ENCODE assay signal across 15 cellular contexts in genomic region chr3:196198771-196199753, GRCh38. TPM values are rescaled to one million over a fixed set of nuclear protein-coding genes. Genes with fewer than 3 reads are reported as not detected.
DNase-seq lines count a peak whose midpoint lies in the region; ATAC-seq, FAIRE-seq and TF ChIP-seq lines count a peak whose summit lies in the region.
"Had no signal": no experiment of that assay in that cellular context is flagged by ENCODE, and none has a peak within 500 bp of the region (broad histone marks: within the 10 kb centered on the region; RNA-seq: fewer than 3 reads in every experiment).

No MANE protein-coding gene starts in this region.

- no peak overlapping the region for H3K27ac ChIP-seq in GM23248

- ATAC-seq in HG03175 (IDR thresholded peaks at IDR 0.05; ENCODE audit: unreplicated experiment) = no peak

- no peak for FAIRE-seq in urothelium cell line (lab: Jason Lieb, UNC)

- H3K4me2 ChIP-seq in GM23248 (ENCODE audit: unreplicated experiment) = no peak overlapping the region

- CTCF ChIA-PET in AG04449 (lab: Yijun Ruan, JAX) (interaction anchor here (0.9 to 13.6 kb wide), 8 partner anchors 10 to 323 kb away, joined by 3 to 298 read pairs (median 4); no protein-coding TSS in a partner anchor), GM10248 (lab: Yijun Ruan, JAX) (interaction anchor here (0.7 to 12.2 kb wide), 8 partner anchors 8 to 185 kb away, joined by 3 to 195 read pairs (median 4); no protein-coding TSS in a partner anchor)

- no peak overlapping the region for H3K9ac ChIP-seq in GM23248

- no peaks in the 10 kb centered on the region for H3K36me3 ChIP-seq in GM23248 (ENCODE audit: low read depth)

- no peaks in the 10 kb centered on the region for H4K20me1 ChIP-seq in GM23248 (ENCODE audit: insufficient read depth)

- no peaks in the 10 kb centered on the region for H3K27me3 ChIP-seq in GM23248 (replicated peaks; ENCODE audit: insufficient read depth)

- H3F3A ChIP-seq in GM23248 (ENCODE audit: insufficient read depth) = no peaks in the 10 kb centered on the region

- no peaks in the 10 kb centered on the region for H3K9me2 ChIP-seq in GM23248 (ENCODE audit: insufficient read depth)

- no peak overlapping the region for H2AFZ ChIP-seq in GM23248

- no peaks in the 10 kb centered on the region for H3K4me1 ChIP-seq in GM23248 (ENCODE audit: insufficient read depth)

- no peak for DNase-seq in AG04449 (ENCODE audit: low read depth, low spot score)
- peak; percentile 24 for DNase-seq in GM23248
- DNase-seq in SK-MEL-5 (ENCODE audit: low read depth, low spot score) = peak; percentile 52
- DNase-seq in NCI-H2171 (lab: John Stamatoyannopoulos, UW) = no peak
- no peak for DNase-seq in urothelium cell line (ENCODE audit: low spot score)
- no peak for DNase-seq in GM10248 (ENCODE audit: extremely low spot score)
- DNase-seq: activated CD4-positive, CD25-positive, alpha-beta regulatory T cell; activated naive CD4-positive, alpha-beta T cell treated with anti-CD3 and anti-CD28 coated beads, Interleukin-2, amount 50 U/mL, for 16 hours; COR-L47; effector CD4-positive, alpha-beta T cell; nephron progenitor cell; stimulated activated CD4-positive, alpha-beta T cell treated with anti-CD3 and anti-CD28 coated beads, Interleukin-2, amount 100 ng/mL, for 48 hours had no signal

- H3K9me3 ChIP-seq in GM23248 (ENCODE audit: low read depth) = no peaks in the 10 kb centered on the region

- no peaks in the 10 kb centered on the region for H3K79me2 ChIP-seq in GM23248 (ENCODE audit: insufficient read depth)

- TF ChIP-seq CTCF in AG04449 (IDR thresholded peaks at IDR 0.05; ENCODE audit: insufficient read depth, low read length, missing control alignments) (peak; percentile 11), GM10248 (IDR thresholded peaks at IDR 0.05; ENCODE audit: control extremely low read depth, extremely low read depth, low read depth, missing control alignments) (no peak)

- POLR2A ChIA-PET in AG04449 (lab: Yijun Ruan, JAX) = no interaction called here
- POLR2A ChIA-PET in GM10248 (lab: Yijun Ruan, JAX) = no interaction called here

- in situ Hi-C loops in GM23248 (cut with MboI) = no loop called here
- in situ Hi-C loops in SK-MEL-5 (cut with HindIII; ENCODE audit: low pct_unique_long_range_greater_than_20kb, low sequenced_read_pairs) = no loop called here

- 71% methylated on average over 17 to 18 of the region's 19 CpGs for WGBS in GM23248 (ENCODE audit: low coverage in 1 of 2, low lambda C conversion rate in 2 of 2, missing lambda C conversion rate in 2 of 2), 2 experiments

- H3K4me3 ChIP-seq in AG04449 (ENCODE audit: low read depth, low read length) = no peak overlapping the region
- H3K4me3 ChIP-seq in GM23248 = no peak overlapping the region
- peak overlapping the region; percentile 2 for H3K4me3 ChIP-seq in iPS-11a (ENCODE audit: low read depth, low read length)

RNA-seq across cellular contexts. Expression of gene ZDHHC19, which starts 12.1 kb away (rescaled TPM):
- not detected in 2 replicates for total RNA-seq in GM23248 (2014; rRNA removed; shearing (Covaris generic))
- not detected in 2 replicates for polyA plus RNA-seq in GM23248 (2016; fragmentation: Nextera tagmentation; extraction: Ambion mirVana)
- total RNA-seq in SK-MEL-5 (2014; rRNA removed; shearing (Covaris generic)) = 1.1 TPM in 1 of 2 replicates, not detected in the other
- 1.5 TPM in 1 of 2 replicates, not detected in the other for polyA plus RNA-seq in SK-MEL-5 (2015; cell fraction: cytosol; rRNA removed)
- polyA plus RNA-seq in SK-MEL-5 (2015; cell fraction: nucleus; rRNA removed) = not detected in 2 replicates
- total RNA-seq: NCI-H460 had no signal

RNA-seq across cellular contexts. Expression of gene SLC51A, which starts 17.3 kb away (rescaled TPM):
- not detected in 2 replicates for total RNA-seq in GM23248 (2014; rRNA removed; shearing (Covaris generic))
- polyA plus RNA-seq in GM23248 (2016; fragmentation: Nextera tagmentation; extraction: Ambion mirVana) = 3.4 and 6.0 TPM in 2 replicates
- total RNA-seq in SK-MEL-5 (2014; rRNA removed; shearing (Covaris generic)) = not detected in 2 replicates
- not detected in 2 replicates for polyA plus RNA-seq in SK-MEL-5 (2015; cell fraction: cytosol; rRNA removed)
- polyA plus RNA-seq in SK-MEL-5 (2015; cell fraction: nucleus; rRNA removed) = not detected in 2 replicates
- total RNA-seq: NCI-H460 had no signal

Comparison
In these comparisons a context has a peak if more than half of its experiments do, and no peak if none do; other contexts are left out.
1. DNase-seq: peak in GM23248 (single experiment) and SK-MEL-5 (single experiment); none in AG04449 (single experiment), NCI-H2171 (single experiment), urothelium cell line (single experiment) and GM10248 (single experiment).